In genomic region chr15:98653686-98654085, GRCh38 we compare ENCODE assay signal across 1 cellular context.
TF ChIP-seq lines count a peak whose summit lies in the region.

No MANE protein-coding gene starts in this region.

TF ChIP-seq in IMR-90, 13 proteins besides CTCF, POLR2A, EP300 and RAD21 (continued from another document):
- TF ChIP-seq ELK1 (IDR thresholded peaks at IDR 0.05; ENCODE audit: borderline replicate concordance, low read depth, low read length) (no peak), RCOR1 (IDR thresholded peaks at IDR 0.05; ENCODE audit: insufficient replicate concordance, low read length) (no peak), FOS (IDR thresholded peaks at IDR 0.05; ENCODE audit: low read depth, low read length) (no peak), BHLHE40 (IDR thresholded peaks at IDR 0.05; ENCODE audit: low read depth, low read length) (no peak), CHD1 (IDR thresholded peaks at IDR 0.05; ENCODE audit: low read depth, low read length) (no peak), MXI1 (IDR thresholded peaks at IDR 0.05; ENCODE audit: borderline replicate concordance, low read depth, low read length) (no peak), MAZ (IDR thresholded peaks at IDR 0.05; ENCODE audit: borderline replicate concordance, low read depth, low read length) (no peak), CEBPB (IDR thresholded peaks at IDR 0.05; ENCODE audit: low read depth, low read length) (no peak)
